8 cellular contexts compared by ENCODE assay signal in genomic region chr16:11586375-11586855, GRCh38. TPM values are rescaled to one million over a fixed set of nuclear protein-coding genes. Genes with fewer than 3 reads are reported as not detected.
DNase-seq lines count a peak whose midpoint lies in the region; ATAC-seq lines count a peak whose summit lies in the region.

No MANE protein-coding gene starts in this region.

- H3K27ac Mint-ChIP-seq in activated naive CD4-positive, alpha-beta T cell treated with anti-CD3 and anti-CD28 coated beads, Interleukin-2, amount 50 U/mL, for 72 hours = peak overlapping the region; percentile 40 to 88

- DNase-seq in activated naive CD4-positive, alpha-beta T cell treated with anti-CD3 and anti-CD28 coated beads, Interleukin-2, amount 50 U/mL, for 72 hours (ENCODE audit: low spot score in 2 of 2) = no peak
- peak; percentile 39 for DNase-seq in stimulated activated naive CD4-positive, alpha-beta T cell treated with Interleukin-2 at 50 U/mL for 16 hours (lab: John Stamatoyannopoulos, UW)
- DNase-seq in SW 1271 (lab: John Stamatoyannopoulos, UW) (no peak), DMS153 (lab: John Stamatoyannopoulos, UW) (no peak)

- ATAC-seq in GM18909 (IDR thresholded peaks at IDR 0.05; ENCODE audit: poor library complexity, unreplicated experiment) (peak; percentile 28), HG03039 (IDR thresholded peaks at IDR 0.05; ENCODE audit: unreplicated experiment) (peak; percentile 24), HG03135 (IDR thresholded peaks at IDR 0.05; ENCODE audit: unreplicated experiment) (no peak)
- ATAC-seq in activated naive CD4-positive, alpha-beta T cell treated with anti-CD3 and anti-CD28 coated beads, Interleukin-2, amount 50 U/mL, for 72 hours = peak in 1 of 2 donors; percentile 30

- H3K9me3 Mint-ChIP-seq in activated naive CD4-positive, alpha-beta T cell treated with anti-CD3 and anti-CD28 coated beads, Interleukin-2, amount 50 U/mL, for 72 hours = no peaks in the 10 kb centered on the region

- H3K36me3 Mint-ChIP-seq in activated naive CD4-positive, alpha-beta T cell treated with anti-CD3 and anti-CD28 coated beads, Interleukin-2, amount 50 U/mL, for 72 hours = peaks cover 11 to 16% of the 10 kb centered on the region in 2 donors

- peak overlapping the region; percentile 60 for H3K4me3 ChIP-seq in iPS-11a (ENCODE audit: low read depth, low read length)

RNA-seq across cellular contexts. Expression of gene LITAF, which starts 0.3 kb away (rescaled TPM):
- total RNA-seq in activated naive CD4-positive, alpha-beta T cell treated with anti-CD3 and anti-CD28 coated beads, Interleukin-2, amount 50 U/mL, for 72 hours = 100 to 1,000 TPM in 1 of 2 donors, 10 to 100 TPM in 1; 91.0 to 112 TPM
